In genomic region chr10:26486985-26487850, GRCh38 we compare ENCODE assay signal across 9 cellular contexts. TPM values are rescaled to one million over a fixed set of nuclear protein-coding genes. Genes with fewer than 3 reads are reported as not detected.
DNase-seq lines count a peak whose midpoint lies in the region; ATAC-seq, FAIRE-seq and TF ChIP-seq lines count a peak whose summit lies in the region.
"Had no signal": no experiment of that assay in that cellular context is flagged by ENCODE, and none has a peak within 500 bp of the region (broad histone marks: within the 10 kb centered on the region; RNA-seq: fewer than 3 reads in every experiment).

No MANE protein-coding gene starts in this region.

- no peaks in the 10 kb centered on the region for H3K27me3 Mint-ChIP-seq in activated naive CD8-positive, alpha-beta T cell treated with anti-CD3 and anti-CD28 coated beads, Interleukin-2, amount 10 ng/mL, durations not matched to agents 7 days and 5 days

- POLR2A ChIA-PET in activated naive CD8-positive, alpha-beta T cell treated with anti-CD3 and anti-CD28 coated beads, Interleukin-2, amount 10 ng/mL, durations not matched to agents 7 days and 5 days (lab: Charles Lee): interaction anchor here (1.0 to 1.5 kb wide), 3 partner anchors 18 to 49 kb away, joined by 3 to 4 read pairs (median 4); partner anchors contain the start of gene APBB1IP

- no peak overlapping the region for H3K4me3 ChIP-seq in right lobe of liver
- H3K4me3 ChIP-seq: SK-N-MC had no signal

- H3K27ac ChIP-seq in right lobe of liver: peak overlapping the region in 2 of 3 donors; percentile 27 to 38
- H3K27ac ChIP-seq: SK-N-MC had no signal

- peak overlapping the region; percentile 73 for H3K4me3 Mint-ChIP-seq in activated naive CD8-positive, alpha-beta T cell treated with anti-CD3 and anti-CD28 coated beads, Interleukin-2, amount 10 ng/mL, durations not matched to agents 7 days and 5 days
- peak overlapping the region; percentile 63 for H3K4me3 Mint-ChIP-seq in stimulated activated effector memory CD8-positive, alpha-beta T cell treated with anti-CD3 and anti-CD28 coated beads, Interleukin-12 subunit alpha, Interleukin-12 subunit beta, amount 100 ng/mL, for 72 hours

- TF ChIP-seq POLR2A in GM12891 (IDR thresholded peaks at IDR 0.05; ENCODE audit: low read depth, low read length): no peak
- TF ChIP-seq POLR2A in right lobe of liver (IDR thresholded peaks at IDR 0.05): no peak

- DNase-seq in GM12891 (ENCODE audit: insufficient read length, low spot score) (no peak), RKO (ENCODE audit: low spot score) (peak; percentile 52), right lobe of liver (peak in 1 of 3 donors; percentile 64), NCI-H1105 (lab: John Stamatoyannopoulos, UW) (no peak), DMS79 (lab: John Stamatoyannopoulos, UW) (no peak)
- DNase-seq in activated naive CD8-positive, alpha-beta T cell treated with anti-CD3 and anti-CD28 coated beads, Interleukin-2, amount 10 ng/mL, durations not matched to agents 7 days and 5 days: no peak
- DNase-seq in stimulated activated effector memory CD8-positive, alpha-beta T cell treated with anti-CD3 and anti-CD28 coated beads, Interleukin-12 subunit alpha, Interleukin-12 subunit beta, amount 100 ng/mL, for 72 hours (ENCODE audit: low spot score in 2 of 2): peak; percentile 40 to 85

- peaks cover 0 to 59% (median 0%) of the 10 kb centered on the region in 4 donors for H3K4me1 ChIP-seq in right lobe of liver

- ATAC-seq in HG02759 (IDR thresholded peaks at IDR 0.05; ENCODE audit: unreplicated experiment) (peak; percentile 89), right lobe of liver (peak; percentile 83 to 89 (median 86))
- peak; percentile 87 for ATAC-seq in activated naive CD8-positive, alpha-beta T cell treated with anti-CD3 and anti-CD28 coated beads, Interleukin-2, amount 10 ng/mL, durations not matched to agents 7 days and 5 days (ENCODE audit: low read depth)
- peak; percentile 97 for ATAC-seq in stimulated activated effector memory CD8-positive, alpha-beta T cell treated with anti-CD3 and anti-CD28 coated beads, Interleukin-12 subunit alpha, Interleukin-12 subunit beta, amount 100 ng/mL, for 72 hours

- no peaks in the 10 kb centered on the region for H3K36me3 ChIP-seq in right lobe of liver

- 17% methylated on average over 11 of the region's 11 CpGs for WGBS in right lobe of liver (ENCODE audit: insufficient coverage, low coverage, low lambda C conversion rate, missing lambda C conversion rate)

- H3K36me3 Mint-ChIP-seq in activated naive CD8-positive, alpha-beta T cell treated with anti-CD3 and anti-CD28 coated beads, Interleukin-2, amount 10 ng/mL, durations not matched to agents 7 days and 5 days: peaks cover 25% of the 10 kb centered on the region
- H3K36me3 Mint-ChIP-seq in stimulated activated effector memory CD8-positive, alpha-beta T cell treated with anti-CD3 and anti-CD28 coated beads, Interleukin-12 subunit alpha, Interleukin-12 subunit beta, amount 100 ng/mL, for 72 hours: peaks cover 53% of the 10 kb centered on the region

- peaks cover 51% of the 10 kb centered on the region for H3K4me1 Mint-ChIP-seq in activated naive CD8-positive, alpha-beta T cell treated with anti-CD3 and anti-CD28 coated beads, Interleukin-2, amount 10 ng/mL, durations not matched to agents 7 days and 5 days
- H3K4me1 Mint-ChIP-seq in stimulated activated effector memory CD8-positive, alpha-beta T cell treated with anti-CD3 and anti-CD28 coated beads, Interleukin-12 subunit alpha, Interleukin-12 subunit beta, amount 100 ng/mL, for 72 hours: peaks cover 55% of the 10 kb centered on the region

- H3K9me3 Mint-ChIP-seq in activated naive CD8-positive, alpha-beta T cell treated with anti-CD3 and anti-CD28 coated beads, Interleukin-2, amount 10 ng/mL, durations not matched to agents 7 days and 5 days: no peaks in the 10 kb centered on the region
- H3K9me3 Mint-ChIP-seq in stimulated activated effector memory CD8-positive, alpha-beta T cell treated with anti-CD3 and anti-CD28 coated beads, Interleukin-12 subunit alpha, Interleukin-12 subunit beta, amount 100 ng/mL, for 72 hours: no peaks in the 10 kb centered on the region

- FAIRE-seq in GM12891 (lab: Jason Lieb, UNC): peak; percentile 90

- H3K9me3 ChIP-seq in right lobe of liver: no peaks in the 10 kb centered on the region

- no peak for TF ChIP-seq CTCF in right lobe of liver (IDR thresholded peaks at IDR 0.05)

- intact Hi-C loops in right lobe of liver (cut with DNase I): no loop called here

- peak overlapping the region; percentile 94 for H3K27ac Mint-ChIP-seq in activated naive CD8-positive, alpha-beta T cell treated with anti-CD3 and anti-CD28 coated beads, Interleukin-2, amount 10 ng/mL, durations not matched to agents 7 days and 5 days
- H3K27ac Mint-ChIP-seq in stimulated activated effector memory CD8-positive, alpha-beta T cell treated with anti-CD3 and anti-CD28 coated beads, Interleukin-12 subunit alpha, Interleukin-12 subunit beta, amount 100 ng/mL, for 72 hours: peak overlapping the region; percentile 94

- no peaks in the 10 kb centered on the region for H3K27me3 ChIP-seq in right lobe of liver

TF ChIP-seq in GM12891, 5 proteins besides CTCF, POLR2A, EP300 and RAD21:
- TF ChIP-seq SPI1 (IDR thresholded peaks at IDR 0.05; ENCODE audit: low read depth, low read length): no peak
- 0 out of 2 replicates have a peak, but pooled peaks have one; percentile 19 for TF ChIP-seq POU2F2 (IDR thresholded peaks at IDR 0.05; ENCODE audit: low read depth, low read length)

RNA-seq across cellular contexts. Expression of gene APBB1IP, which starts 49.1 kb away (rescaled TPM):
- 52.0 TPM for polyA plus RNA-seq in GM12891 (2012; ENCODE audit: low read depth, missing spikeins)
- total RNA-seq in activated naive CD8-positive, alpha-beta T cell treated with anti-CD3 and anti-CD28 coated beads, Interleukin-2, amount 10 ng/mL, durations not matched to agents 7 days and 5 days: 10 to 100 TPM; 81.1 to 88.7 TPM
- 10 to 100 TPM; 13.0 to 50.7 (median 16.5) TPM for total RNA-seq in right lobe of liver

Comparison
In these comparisons a context has a peak if more than half of its experiments do, and no peak if none do; other contexts are left out.
1. DNase-seq: peak in RKO (single experiment) and stimulated activated effector memory CD8-positive, alpha-beta T cell treated with anti-CD3 and anti-CD28 coated beads, Interleukin-12 subunit alpha, Interleukin-12 subunit beta, amount 100 ng/mL, for 72 hours (2 of 2); none in GM12891 (single experiment), activated naive CD8-positive, alpha-beta T cell treated with anti-CD3 and anti-CD28 coated beads, Interleukin-2, amount 10 ng/mL, durations not matched to agents 7 days and 5 days (single experiment), NCI-H1105 (single experiment) and DMS79 (single experiment).
2. Peak in every context shown above with its lines, with median percentiles within 50 percentile points of each other: ATAC-seq.